8 cellular contexts compared by ENCODE assay signal in genomic region chr1:84995484-84996334, GRCh38. TPM values are rescaled to one million over a fixed set of nuclear protein-coding genes. Genes with fewer than 3 reads are reported as not detected.
DNase-seq lines count a peak whose midpoint lies in the region; ATAC-seq, FAIRE-seq and TF ChIP-seq lines count a peak whose summit lies in the region.

No MANE protein-coding gene starts in this region.

- H3K4me1 ChIP-seq in esophagus squamous epithelium, result peaks cover 15 to 29% (median 16%) of the 10 kb centered on the region in 3 donors
- H3K4me1 ChIP-seq in foreskin keratinocyte, result no peaks in the 10 kb centered on the region

- H3K27ac ChIP-seq in esophagus squamous epithelium, result no peak overlapping the region
- H3K27ac ChIP-seq in WERI-Rb-1, result no peak overlapping the region
- H3K27ac ChIP-seq in foreskin keratinocyte, result no peak overlapping the region

- intact Hi-C loops in esophagus squamous epithelium (cut with DNase I), result no loop called here

- no peak for TF ChIP-seq POLR2A in esophagus squamous epithelium (IDR thresholded peaks at IDR 0.05)

- no peak for TF ChIP-seq CTCF in esophagus squamous epithelium (IDR thresholded peaks at IDR 0.05)
- no peak for TF ChIP-seq CTCF in WERI-Rb-1 (IDR thresholded peaks at IDR 0.05; ENCODE audit: low read depth, low read length)
- TF ChIP-seq CTCF in omental fat pad (IDR thresholded peaks at IDR 0.05), result no peak
- no peak for TF ChIP-seq CTCF in foreskin keratinocyte (conservative IDR thresholded peaks at IDR 0.05)

- no peaks in the 10 kb centered on the region for H3K36me3 ChIP-seq in esophagus squamous epithelium
- H3K36me3 ChIP-seq in WERI-Rb-1, result no peaks in the 10 kb centered on the region

- no peak for DNase-seq in GM18507 (ENCODE audit: extremely low spot score, insufficient read length, low read depth)
- no peak for DNase-seq in esophagus squamous epithelium (lab: John Stamatoyannopoulos, UW)
- DNase-seq in WERI-Rb-1, result no peak
- no peak for DNase-seq in omental fat pad (ENCODE audit: low spot score)
- DNase-seq in ecto neural progenitor cell (ENCODE audit: low spot score), result no peak
- DNase-seq in foreskin keratinocyte, result no peak

- FAIRE-seq in GM18507 (lab: Jason Lieb, UNC), result peak; percentile 98

- 68 to 84% methylated on average over 10 of the region's 10 CpGs for WGBS in esophagus squamous epithelium, 2 donors

- H3K9me3 ChIP-seq in esophagus squamous epithelium, result no peaks in the 10 kb centered on the region
- no peaks in the 10 kb centered on the region for H3K9me3 ChIP-seq in WERI-Rb-1 (ENCODE audit: severe bottlenecking)

- peaks cover 0 to 50% (median 4%) of the 10 kb centered on the region in 4 donors for H3K27me3 ChIP-seq in esophagus squamous epithelium
- H3K27me3 ChIP-seq in WERI-Rb-1 (ENCODE audit: insufficient read depth, low read depth, severe bottlenecking), result peaks cover 7% of the 10 kb centered on the region
- H3K27me3 ChIP-seq in foreskin keratinocyte, result peaks cover 52% of the 10 kb centered on the region

- H3K4me3 ChIP-seq in esophagus squamous epithelium (peak overlapping the region in 3 of 4 donors; percentile 49 to 78 (median 52)), WERI-Rb-1 (ENCODE audit: low read depth, low read length) (no peak overlapping the region; the same call in 1 of the 2 replicates)

- ATAC-seq in GM21528 (IDR thresholded peaks at IDR 0.05; ENCODE audit: low FRiP score, unreplicated experiment) (peak; percentile 53), HG03575 (IDR thresholded peaks at IDR 0.05; ENCODE audit: extremely low read depth, insufficient number of reproducible peaks, low FRiP score, unreplicated experiment) (peak; percentile 35), omental fat pad (ENCODE audit: low FRiP score) (no peak), foreskin keratinocyte (no peak)

RNA-seq across cellular contexts. Expression of gene MCOLN2, which starts 1.2 kb away (rescaled TPM):
- 1 to 10 TPM in 2 of 4 donors, under 1 TPM in 2; 0.38 to 4.4 (median 2.4) TPM for total RNA-seq in esophagus squamous epithelium
- 1 to 10 TPM; 1.1 to 9.9 (median 2.7) TPM for total RNA-seq in omental fat pad
- total RNA-seq in foreskin keratinocyte, result 1.8 and 2.5 TPM in 2 replicates
- polyA plus RNA-seq in foreskin keratinocyte, result 0.76 and 0.95 TPM in 2 replicates

RNA-seq across cellular contexts. Expression of gene MCOLN3, which starts 52.6 kb away (rescaled TPM):
- total RNA-seq in esophagus squamous epithelium (1 to 10 TPM in 1 of 4 donors, under 1 TPM in 2, not detected in 1; 0.32 to 2.3 (median 0.61) TPM), omental fat pad (10 to 100 TPM in 1 of 4 donors, 1 to 10 TPM in 3; 4.9 to 29.2 (median 6.5) TPM), foreskin keratinocyte (3.8 and 4.3 TPM in 2 replicates)
- polyA plus RNA-seq in foreskin keratinocyte, result 1.9 and 2.1 TPM in 2 replicates

Comparison
In these comparisons a context has a peak if more than half of its experiments do, and no peak if none do; other contexts are left out.
1. ATAC-seq: peak in GM21528 (single experiment) and HG03575 (single experiment); none in omental fat pad (single experiment) and foreskin keratinocyte (single experiment).